1 cellular context compared by ENCODE assay signal in the genomic region with DNA sequence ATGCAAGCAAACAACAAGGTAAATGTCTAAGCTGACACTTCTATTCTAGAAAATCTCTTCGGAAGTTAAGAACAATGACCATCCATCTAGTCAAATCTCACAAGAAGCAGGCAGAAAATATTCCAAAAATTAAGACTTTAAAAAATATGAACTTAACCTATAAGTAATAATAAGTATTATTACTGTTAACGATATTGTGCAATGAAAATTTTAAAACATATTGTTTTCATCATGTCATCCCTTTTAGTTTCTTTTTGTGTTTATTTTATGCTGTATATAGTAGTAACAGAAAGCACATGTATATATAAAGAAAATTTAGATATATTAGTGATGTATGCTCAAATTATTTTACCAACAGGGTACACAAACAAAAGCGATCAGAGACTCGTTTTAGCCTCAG.
TF ChIP-seq lines count a peak whose summit lies in the region.

No MANE protein-coding gene starts in this region.

TF ChIP-seq in GM12878, 131 proteins besides CTCF, POLR2A, EP300 and RAD21:
- no peak for TF ChIP-seq SIN3A (IDR thresholded peaks at IDR 0.05; ENCODE audit: low read depth, low read length)
- no peak for TF ChIP-seq GATAD2B (conservative IDR thresholded peaks at IDR 0.05; ENCODE audit: low read depth)
- no peak for TF ChIP-seq IKZF2 (IDR thresholded peaks at IDR 0.05)
- no peak for TF ChIP-seq ATF3 (IDR thresholded peaks at IDR 0.05; ENCODE audit: borderline replicate concordance, extremely low read depth, low read depth, low read length)
- TF ChIP-seq CBX5 (IDR thresholded peaks at IDR 0.05; ENCODE audit: low read depth) = no peak
- TF ChIP-seq ETV6 (conservative IDR thresholded peaks at IDR 0.05 in 1 of 2, IDR thresholded peaks at IDR 0.05 in 1 of 2; ENCODE audit: borderline replicate concordance in 1 of 2, low read depth in 1 of 2) = no peak
- no peak for TF ChIP-seq ASH2L (IDR thresholded peaks at IDR 0.05; ENCODE audit: borderline replicate concordance, low read depth)
- no peak for TF ChIP-seq ZZZ3 (IDR thresholded peaks at IDR 0.05; ENCODE audit: control insufficient read depth, insufficient read length, low read depth)
- TF ChIP-seq ZBTB33 (IDR thresholded peaks at IDR 0.05) = no peak
- TF ChIP-seq SMAD1 (IDR thresholded peaks at IDR 0.05; ENCODE audit: low read depth, partially characterized antibody) = no peak
- TF ChIP-seq, protein P1, sequence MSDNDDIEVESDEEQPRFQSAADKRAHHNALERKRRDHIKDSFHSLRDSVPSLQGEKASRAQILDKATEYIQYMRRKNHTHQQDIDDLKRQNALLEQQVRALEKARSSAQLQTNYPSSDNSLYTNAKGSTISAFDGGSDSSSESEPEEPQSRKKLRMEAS (IDR thresholded peaks at IDR 0.05; ENCODE audit: low read depth, low read length) = no peak
- no peak for TF ChIP-seq IRF5 (IDR thresholded peaks at IDR 0.05; ENCODE audit: borderline replicate concordance)
- no peak for TF ChIP-seq ZNF384 (IDR thresholded peaks at IDR 0.05; ENCODE audit: borderline replicate concordance, low read depth, low read length)
- no peak for TF ChIP-seq TBL1XR1 (IDR thresholded peaks at IDR 0.05; ENCODE audit: low read depth, low read length)
- TF ChIP-seq, protein P2, sequence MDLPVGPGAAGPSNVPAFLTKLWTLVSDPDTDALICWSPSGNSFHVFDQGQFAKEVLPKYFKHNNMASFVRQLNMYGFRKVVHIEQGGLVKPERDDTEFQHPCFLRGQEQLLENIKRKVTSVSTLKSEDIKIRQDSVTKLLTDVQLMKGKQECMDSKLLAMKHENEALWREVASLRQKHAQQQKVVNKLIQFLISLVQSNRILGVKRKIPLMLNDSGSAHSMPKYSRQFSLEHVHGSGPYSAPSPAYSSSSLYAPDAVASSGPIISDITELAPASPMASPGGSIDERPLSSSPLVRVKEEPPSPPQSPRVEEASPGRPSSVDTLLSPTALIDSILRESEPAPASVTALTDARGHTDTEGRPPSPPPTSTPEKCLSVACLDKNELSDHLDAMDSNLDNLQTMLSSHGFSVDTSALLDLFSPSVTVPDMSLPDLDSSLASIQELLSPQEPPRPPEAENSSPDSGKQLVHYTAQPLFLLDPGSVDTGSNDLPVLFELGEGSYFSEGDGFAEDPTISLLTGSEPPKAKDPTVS (IDR thresholded peaks at IDR 0.05; ENCODE audit: low read depth, low read length) = no peak
- no peak for TF ChIP-seq IKZF1 (conservative IDR thresholded peaks at IDR 0.05)
- no peak for TF ChIP-seq RCOR1 (conservative IDR thresholded peaks at IDR 0.05; ENCODE audit: low read depth, low read length)
- no peak for TF ChIP-seq HDAC2 (IDR thresholded peaks at IDR 0.05)
